ENCODE assay signal across 9 cellular contexts in genomic region chr3:182490601-182491485, GRCh38.
DNase-seq lines count a peak whose midpoint lies in the region; ATAC-seq, FAIRE-seq and TF ChIP-seq lines count a peak whose summit lies in the region.
"Had no signal": no experiment of that assay in that cellular context is flagged by ENCODE, and none has a peak within 500 bp of the region (broad histone marks: within the 10 kb centered on the region; RNA-seq: fewer than 3 reads in every experiment).

No MANE protein-coding gene starts in this region.

- FAIRE-seq in islet of Langerhans (lab: Jason Lieb, UNC), result peak; percentile 96

- DNase-seq in GM12865 (ENCODE audit: low read depth), result peak; percentile 34
- peak; percentile 99 for DNase-seq in NCI-H1417 treated with DMSO at 0.1 percent for 48 hours (lab: John Stamatoyannopoulos, UW)
- DNase-seq in NK-92 treated with Interleukin-12 subunit alpha and Interleukin-12 subunit beta, amount 100 ng/mL, for 24 hours (lab: John Stamatoyannopoulos, UW), result no peak
- DNase-seq in stimulated activated naive CD4-positive, alpha-beta T cell (lab: John Stamatoyannopoulos, UW), result no peak

- peak; percentile 72; the same call in 2 of the 3 replicates for ATAC-seq in SK-N-SH treated with all-trans-retinoic acid at 6 μM for 48 hours
- ATAC-seq in HG02970 (IDR thresholded peaks at IDR 0.05; ENCODE audit: low FRiP score, unreplicated experiment), result no peak
- no peak for ATAC-seq in HG02884 (IDR thresholded peaks at IDR 0.05; ENCODE audit: unreplicated experiment)

- TF ChIP-seq CTCF in GM12865 (IDR thresholded peaks at IDR 0.05; ENCODE audit: insufficient read depth, low read depth, low read length, missing control alignments), result peak; percentile 28

- H3K4me3 ChIP-seq in GM12865 (ENCODE audit: low read depth, low read length), result no peak overlapping the region
- H3K4me3 ChIP-seq: SJCRH30 had no signal

TF ChIP-seq in SK-N-SH treated with all-trans-retinoic acid at 6 μM for 48 hours, 23 proteins besides CTCF, POLR2A, EP300 and RAD21:
- TF ChIP-seq OSR1 (CRISPR knock-in tag; IDR thresholded peaks at IDR 0.05) (no peak), ZFP3 (CRISPR knock-in tag; IDR thresholded peaks at IDR 0.05) (no peak), ISL1 (CRISPR knock-in tag; IDR thresholded peaks at IDR 0.05) (no peak), RARB (CRISPR knock-in tag; IDR thresholded peaks at IDR 0.05) (no peak), PATZ1 (CRISPR knock-in tag; IDR thresholded peaks at IDR 0.05; ENCODE audit: borderline replicate concordance) (no peak), SNAI2 (CRISPR knock-in tag; IDR thresholded peaks at IDR 0.05) (no peak), BACH2 (CRISPR knock-in tag; IDR thresholded peaks at IDR 0.05; ENCODE audit: borderline replicate concordance) (no peak), ARNTL (CRISPR knock-in tag; IDR thresholded peaks at IDR 0.05; ENCODE audit: borderline replicate concordance, low read depth) (no peak), ESRRG (CRISPR knock-in tag; IDR thresholded peaks at IDR 0.05) (no peak), CSDC2 (CRISPR knock-in tag; IDR thresholded peaks at IDR 0.05) (no peak), PPARA (CRISPR knock-in tag; IDR thresholded peaks at IDR 0.05; ENCODE audit: borderline replicate concordance) (no peak)
- TF ChIP-seq, protein P1, sequence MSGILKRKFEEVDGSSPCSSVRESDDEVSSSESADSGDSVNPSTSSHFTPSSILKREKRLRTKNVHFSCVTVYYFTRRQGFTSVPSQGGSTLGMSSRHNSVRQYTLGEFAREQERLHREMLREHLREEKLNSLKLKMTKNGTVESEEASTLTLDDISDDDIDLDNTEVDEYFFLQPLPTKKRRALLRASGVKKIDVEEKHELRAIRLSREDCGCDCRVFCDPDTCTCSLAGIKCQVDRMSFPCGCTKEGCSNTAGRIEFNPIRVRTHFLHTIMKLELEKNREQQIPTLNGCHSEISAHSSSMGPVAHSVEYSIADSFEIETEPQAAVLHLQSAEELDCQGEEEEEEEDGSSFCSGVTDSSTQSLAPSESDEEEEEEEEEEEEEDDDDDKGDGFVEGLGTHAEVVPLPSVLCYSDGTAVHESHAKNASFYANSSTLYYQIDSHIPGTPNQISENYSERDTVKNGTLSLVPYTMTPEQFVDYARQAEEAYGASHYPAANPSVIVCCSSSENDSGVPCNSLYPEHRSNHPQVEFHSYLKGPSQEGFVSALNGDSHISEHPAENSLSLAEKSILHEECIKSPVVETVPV (CRISPR knock-in tag; IDR thresholded peaks at IDR 0.05), result no peak
- TF ChIP-seq, protein P2, sequence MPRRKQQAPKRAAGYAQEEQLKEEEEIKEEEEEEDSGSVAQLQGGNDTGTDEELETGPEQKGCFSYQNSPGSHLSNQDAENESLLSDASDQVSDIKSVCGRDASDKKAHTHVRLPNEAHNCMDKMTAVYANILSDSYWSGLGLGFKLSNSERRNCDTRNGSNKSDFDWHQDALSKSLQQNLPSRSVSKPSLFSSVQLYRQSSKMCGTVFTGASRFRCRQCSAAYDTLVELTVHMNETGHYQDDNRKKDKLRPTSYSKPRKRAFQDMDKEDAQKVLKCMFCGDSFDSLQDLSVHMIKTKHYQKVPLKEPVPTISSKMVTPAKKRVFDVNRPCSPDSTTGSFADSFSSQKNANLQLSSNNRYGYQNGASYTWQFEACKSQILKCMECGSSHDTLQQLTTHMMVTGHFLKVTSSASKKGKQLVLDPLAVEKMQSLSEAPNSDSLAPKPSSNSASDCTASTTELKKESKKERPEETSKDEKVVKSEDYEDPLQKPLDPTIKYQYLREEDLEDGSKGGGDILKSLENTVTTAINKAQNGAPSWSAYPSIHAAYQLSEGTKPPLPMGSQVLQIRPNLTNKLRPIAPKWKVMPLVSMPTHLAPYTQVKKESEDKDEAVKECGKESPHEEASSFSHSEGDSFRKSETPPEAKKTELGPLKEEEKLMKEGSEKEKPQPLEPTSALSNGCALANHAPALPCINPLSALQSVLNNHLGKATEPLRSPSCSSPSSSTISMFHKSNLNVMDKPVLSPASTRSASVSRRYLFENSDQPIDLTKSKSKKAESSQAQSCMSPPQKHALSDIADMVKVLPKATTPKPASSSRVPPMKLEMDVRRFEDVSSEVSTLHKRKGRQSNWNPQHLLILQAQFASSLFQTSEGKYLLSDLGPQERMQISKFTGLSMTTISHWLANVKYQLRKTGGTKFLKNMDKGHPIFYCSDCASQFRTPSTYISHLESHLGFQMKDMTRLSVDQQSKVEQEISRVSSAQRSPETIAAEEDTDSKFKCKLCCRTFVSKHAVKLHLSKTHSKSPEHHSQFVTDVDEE (CRISPR knock-in tag; IDR thresholded peaks at IDR 0.05), result no peak
- TF ChIP-seq, protein P3, sequence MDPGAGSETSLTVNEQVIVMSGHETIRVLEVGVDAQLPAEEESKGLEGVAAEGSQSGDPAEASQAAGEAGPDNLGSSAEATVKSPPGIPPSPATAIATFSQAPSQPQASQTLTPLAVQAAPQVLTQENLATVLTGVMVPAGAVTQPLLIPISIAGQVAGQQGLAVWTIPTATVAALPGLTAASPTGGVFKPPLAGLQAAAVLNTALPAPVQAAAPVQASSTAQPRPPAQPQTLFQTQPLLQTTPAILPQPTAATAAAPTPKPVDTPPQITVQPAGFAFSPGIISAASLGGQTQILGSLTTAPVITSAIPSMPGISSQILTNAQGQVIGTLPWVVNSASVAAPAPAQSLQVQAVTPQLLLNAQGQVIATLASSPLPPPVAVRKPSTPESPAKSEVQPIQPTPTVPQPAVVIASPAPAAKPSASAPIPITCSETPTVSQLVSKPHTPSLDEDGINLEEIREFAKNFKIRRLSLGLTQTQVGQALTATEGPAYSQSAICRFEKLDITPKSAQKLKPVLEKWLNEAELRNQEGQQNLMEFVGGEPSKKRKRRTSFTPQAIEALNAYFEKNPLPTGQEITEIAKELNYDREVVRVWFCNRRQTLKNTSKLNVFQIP (CRISPR knock-in tag; IDR thresholded peaks at IDR 0.05; ENCODE audit: borderline replicate concordance, low read depth), result no peak
TF ChIP-seq in SK-N-SH treated with all-trans-retinoic acid at 6 μM for 48 hours: peak in this region for 0.

Comparison
In these comparisons a context has a peak if more than half of its experiments do, and no peak if none do; other contexts are left out.
1. DNase-seq: peak in GM12865 (single experiment) and NCI-H1417 treated with DMSO at 0.1 percent for 48 hours (single experiment); none in NK-92 treated with Interleukin-12 subunit alpha and Interleukin-12 subunit beta, amount 100 ng/mL, for 24 hours (single experiment) and stimulated activated naive CD4-positive, alpha-beta T cell (0 of 6).